Comparison of ENCODE assay signal across 9 cellular contexts in genomic region chr15:85730001-85730820, GRCh38.
DNase-seq lines count a peak whose midpoint lies in the region; ATAC-seq, FAIRE-seq and TF ChIP-seq lines count a peak whose summit lies in the region.
"Had no signal": no experiment of that assay in that cellular context is flagged by ENCODE, and none has a peak within 500 bp of the region (broad histone marks: within the 10 kb centered on the region; RNA-seq: fewer than 3 reads in every experiment).

No MANE protein-coding gene starts in this region.

- FAIRE-seq in GM19239 (lab: Jason Lieb, UNC) = peak; percentile 95

- peaks cover 2% of the 10 kb centered on the region for H3K9me3 Mint-ChIP-seq in CD4-positive, alpha-beta T cell
- peaks cover 10% of the 10 kb centered on the region for H3K9me3 Mint-ChIP-seq in activated naive CD8-positive, alpha-beta T cell treated with anti-CD3 and anti-CD28 coated beads for 36 hours

- no peak overlapping the region for H3K4me3 Mint-ChIP-seq in CD4-positive, alpha-beta T cell
- H3K4me3 Mint-ChIP-seq in activated naive CD8-positive, alpha-beta T cell treated with anti-CD3 and anti-CD28 coated beads for 36 hours = no peak overlapping the region

- CTCF ChIA-PET in CD4-positive, alpha-beta T cell (lab: Charles Lee) = interaction anchor here (0.9 to 2.7 kb wide), 3 partner anchors 10 to 433 kb away, joined by 4 to 16 read pairs (median 6); no protein-coding TSS in a partner anchor

- H3K4me3 ChIP-seq in NT2/D1 (ENCODE audit: insufficient read length, low read depth) = no peak overlapping the region
- no peak overlapping the region for H3K4me3 ChIP-seq in heart left ventricle
- H3K4me3 ChIP-seq in retinal pigment epithelial cell (ENCODE audit: low read length) = no peak overlapping the region
- H3K4me3 ChIP-seq: SJSA1 had no signal

- H3K27me3 ChIP-seq in CD4-positive, alpha-beta T cell (ENCODE audit: control insufficient read depth, insufficient read depth, low read length) = no peaks in the 10 kb centered on the region
- H3K27me3 ChIP-seq in NT2/D1 (ENCODE audit: insufficient read depth, insufficient read length) (no peaks in the 10 kb centered on the region), heart left ventricle (no peaks in the 10 kb centered on the region)
- H3K27me3 ChIP-seq: SJSA1 had no signal

- TF ChIP-seq POLR2A in heart left ventricle (IDR thresholded peaks at IDR 0.05) = no peak

- H3K27ac ChIP-seq in CD4-positive, alpha-beta T cell (ENCODE audit: low read depth, low read length) = no peak overlapping the region
- H3K27ac ChIP-seq in heart left ventricle = peak overlapping the region in 5 of 12 donors; percentile 4 to 82 (median 65)
- H3K27ac ChIP-seq: SJSA1 had no signal

- H3K9ac ChIP-seq in NT2/D1 (ENCODE audit: insufficient read length, low read depth) = no peak overlapping the region

- no peaks in the 10 kb centered on the region for H3K27me3 Mint-ChIP-seq in CD4-positive, alpha-beta T cell
- H3K27me3 Mint-ChIP-seq in activated naive CD8-positive, alpha-beta T cell treated with anti-CD3 and anti-CD28 coated beads for 36 hours = no peaks in the 10 kb centered on the region

- WGBS in heart left ventricle, 4 donors = 30 to 39% (median 32%) methylated on average over 5 of the region's 5 CpGs

- peak overlapping the region; percentile 66 for H3K27ac Mint-ChIP-seq in CD4-positive, alpha-beta T cell
- H3K27ac Mint-ChIP-seq in activated naive CD8-positive, alpha-beta T cell treated with anti-CD3 and anti-CD28 coated beads for 36 hours = peak overlapping the region; percentile 62

- H3K9me3 ChIP-seq in CD4-positive, alpha-beta T cell (ENCODE audit: control insufficient read depth, low read length) = no peaks in the 10 kb centered on the region
- H3K9me3 ChIP-seq in NT2/D1 (ENCODE audit: insufficient read depth, low read length) (peaks cover 13% of the 10 kb centered on the region), heart left ventricle (peaks cover 0 to 14% (median 6%) of the 10 kb centered on the region in 12 donors)

- peak in 4 of 10 experiments; percentile 23 to 33 (median 30) for DNase-seq in CD4-positive, alpha-beta T cell
- no peak for DNase-seq in GM19239 (ENCODE audit: insufficient read length, low spot score)
- peak; percentile 92 for DNase-seq in HT-29 (ENCODE audit: low spot score)
- DNase-seq in NT2/D1 (ENCODE audit: low read depth, low spot score) = peak; percentile 51
- DNase-seq in activated naive CD8-positive, alpha-beta T cell treated with anti-CD3 and anti-CD28 coated beads for 36 hours = peak; percentile 29
- DNase-seq in heart left ventricle = peak in 2 of 5 donors; percentile 34 to 45
- peak; percentile 19 for DNase-seq in retinal pigment epithelial cell (ENCODE audit: low read depth)

- H3K36me3 ChIP-seq in NT2/D1 (ENCODE audit: insufficient read depth, insufficient read length, low read length) = peaks cover 64% of the 10 kb centered on the region
- peaks cover 0 to 100% (median 96%) of the 10 kb centered on the region in 9 donors for H3K36me3 ChIP-seq in heart left ventricle

- H3K4me1 ChIP-seq in NT2/D1 (ENCODE audit: insufficient read depth, insufficient read length) = no peaks in the 10 kb centered on the region
- peaks cover 0 to 41% (median 18%) of the 10 kb centered on the region in 12 donors for H3K4me1 ChIP-seq in heart left ventricle
- H3K4me1 ChIP-seq: SJSA1 had no signal

- H3K36me3 Mint-ChIP-seq in CD4-positive, alpha-beta T cell (ENCODE audit: low read depth) = peaks cover 98% of the 10 kb centered on the region
- peaks cover 39% of the 10 kb centered on the region for H3K36me3 Mint-ChIP-seq in activated naive CD8-positive, alpha-beta T cell treated with anti-CD3 and anti-CD28 coated beads for 36 hours

- POLR2A ChIA-PET in CD4-positive, alpha-beta T cell (lab: Charles Lee) = interaction anchor here (1.0 kb wide), 1 partner anchor 63 kb away, joined by 3 read pairs; no protein-coding TSS in a partner anchor

- TF ChIP-seq CTCF in CD4-positive, alpha-beta T cell (IDR thresholded peaks at IDR 0.05) = peak; percentile 75
- TF ChIP-seq CTCF in heart left ventricle (IDR thresholded peaks at IDR 0.05) = peak; percentile 60 to 83 (median 76)
- TF ChIP-seq CTCF in retinal pigment epithelial cell (conservative IDR thresholded peaks at IDR 0.05; ENCODE audit: low read depth, low read length) = peak; percentile 71

- peaks cover 7% of the 10 kb centered on the region for H3K4me1 Mint-ChIP-seq in CD4-positive, alpha-beta T cell (ENCODE audit: low read depth)
- peaks cover 8% of the 10 kb centered on the region for H3K4me1 Mint-ChIP-seq in activated naive CD8-positive, alpha-beta T cell treated with anti-CD3 and anti-CD28 coated beads for 36 hours

- intact Hi-C loops in CD4-positive, alpha-beta T cell (cut with DNase I, micrococcal nuclease) = loop anchor here (1.0 to 2.0 kb wide), 3 partner anchors 65 to 110 kb away; partner anchors contain the start of gene KLHL25 (in 1 of the 2)
- intact Hi-C loops in heart left ventricle (cut with DNase I) = loop anchor here in 9 of 10 donors (2.0 to 5.0 kb wide), 5 partner anchors 67 to 111 kb away; no protein-coding TSS in a partner anchor

- peak; percentile 89 for ATAC-seq in CD4-positive, alpha-beta T cell (ENCODE audit: poor library complexity)
- ATAC-seq in heart left ventricle (peak; percentile 18 to 64 (median 57)), HG03159 (IDR thresholded peaks at IDR 0.05; ENCODE audit: unreplicated experiment) (no peak)
